ENCODE assay signal across 12 cellular contexts in the genomic region with DNA sequence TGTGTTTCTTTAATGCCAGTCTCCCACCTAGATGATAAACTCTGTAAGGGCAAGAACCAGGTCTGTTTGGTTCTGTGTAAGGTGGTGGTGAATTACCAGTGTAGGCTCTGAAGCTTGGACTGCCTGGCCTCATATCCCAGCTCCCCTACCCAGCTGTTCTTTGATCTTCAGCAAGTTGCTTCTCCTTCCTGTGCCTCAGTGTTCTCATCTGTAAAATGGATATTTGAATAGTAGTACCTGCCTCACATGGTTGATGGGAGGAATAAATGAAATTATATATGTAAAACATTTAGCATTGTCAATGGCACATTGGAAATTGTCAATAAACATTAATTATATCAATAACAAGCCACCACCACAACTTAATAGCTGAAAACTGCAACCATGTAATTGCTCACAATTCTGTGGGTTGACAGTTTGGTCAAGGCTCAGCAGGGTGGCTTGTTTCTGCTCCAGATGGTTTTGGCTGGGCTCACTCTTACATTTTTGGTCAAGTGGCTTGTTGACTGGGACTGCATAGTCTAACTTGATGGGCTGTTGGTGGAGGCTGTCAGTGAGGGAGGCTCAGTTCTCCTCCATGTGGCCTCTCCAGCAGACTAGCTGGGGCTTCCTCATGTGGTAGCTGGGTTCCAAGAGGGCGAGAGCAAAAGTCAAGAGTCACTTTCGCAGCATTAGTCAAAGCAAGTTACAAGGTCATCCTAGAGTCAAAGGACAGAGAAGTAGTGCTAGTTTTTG.
DNase-seq lines count a peak whose midpoint lies in the region; ATAC-seq and TF ChIP-seq lines count a peak whose summit lies in the region.
"Had no signal": no experiment of that assay in that cellular context is flagged by ENCODE, and none has a peak within 500 bp of the region (broad histone marks: within the 10 kb centered on the region; RNA-seq: fewer than 3 reads in every experiment).

No MANE protein-coding gene starts in this region.

- no peak overlapping the region for H3K4me3 ChIP-seq in AG10803 (ENCODE audit: low read length)
- H3K4me3 ChIP-seq: coronary artery, gastroesophageal sphincter had no signal

- DNase-seq in AG10803 (ENCODE audit: low read depth) (peak; percentile 57), G401 (ENCODE audit: low spot score) (peak; percentile 43), RWPE1 (ENCODE audit: low spot score) (no peak), epithelial cell of prostate (ENCODE audit: low read depth, low spot score) (no peak), middle frontal gyrus (ENCODE audit: extremely low spot score, low spot score) (no peak), GDM1 (lab: John Stamatoyannopoulos, UW) (no peak), NCI-H146 (lab: John Stamatoyannopoulos, UW) (no peak)
- DNase-seq: right cardiac atrium, SHP77 treated with DMSO at 0.1 percent for 48 hours had no signal

- no peak for ATAC-seq in HG03378 (IDR thresholded peaks at IDR 0.05; ENCODE audit: unreplicated experiment)
- ATAC-seq: gastroesophageal sphincter, right cardiac atrium had no signal

- TF ChIP-seq CTCF in AG10803 (conservative IDR thresholded peaks at IDR 0.05; ENCODE audit: low read length) (no peak), RWPE1 (conservative IDR thresholded peaks at IDR 0.05; ENCODE audit: low read depth) (no peak)

- H3K27ac ChIP-seq in RWPE1 (peak overlapping the region; percentile 96), epithelial cell of prostate (peak overlapping the region; percentile 94)
- H3K27ac ChIP-seq: coronary artery, gastroesophageal sphincter had no signal

- POLR2A ChIA-PET in RWPE1 (lab: Yijun Ruan, JAX; ENCODE audit: low non-redundant PET) = no interaction called here

- in situ Hi-C loops in G401 (cut with HindIII; ENCODE audit: low sequenced_read_pairs) = no loop called here

- CTCF ChIA-PET in RWPE1 (lab: Yijun Ruan, JAX) = interaction anchor here (0.9 kb wide), 1 partner anchor 83 kb away, joined by 3 read pairs; no protein-coding TSS in a partner anchor

Comparison
In these comparisons a context has a peak if more than half of its experiments do, and no peak if none do; other contexts are left out.
1. DNase-seq: peak in AG10803 (single experiment) and G401 (single experiment); none in RWPE1 (single experiment), epithelial cell of prostate (single experiment), middle frontal gyrus (single experiment), GDM1 (single experiment) and NCI-H146 (single experiment).